In genomic region chr12:50620050-50620974, GRCh38 we compare ENCODE assay signal across 1 cellular context.
TF ChIP-seq lines count a peak whose summit lies in the region.

No MANE protein-coding gene starts in this region.

TF ChIP-seq in SK-N-SH, 30 proteins besides CTCF, POLR2A, EP300 and RAD21 (continued from another document):
- TF ChIP-seq REST (IDR thresholded peaks at IDR 0.05; ENCODE audit: low read depth, low read length) (0 out of 2 replicates have a peak, but pooled peaks have one; percentile 27), PBX3 (IDR thresholded peaks at IDR 0.05) (peak; percentile 66), POLR2AphosphoS5 (IDR thresholded peaks at IDR 0.05; ENCODE audit: low read depth, low read length) (no peak; the same call in 1 of the 2 replicates), USF2 (IDR thresholded peaks at IDR 0.05; ENCODE audit: borderline replicate concordance, low read depth, low read length) (no peak)
TF ChIP-seq in SK-N-SH: peak in this region for 7.
